Comparison of ENCODE assay signal across 8 cellular contexts in the genomic region with DNA sequence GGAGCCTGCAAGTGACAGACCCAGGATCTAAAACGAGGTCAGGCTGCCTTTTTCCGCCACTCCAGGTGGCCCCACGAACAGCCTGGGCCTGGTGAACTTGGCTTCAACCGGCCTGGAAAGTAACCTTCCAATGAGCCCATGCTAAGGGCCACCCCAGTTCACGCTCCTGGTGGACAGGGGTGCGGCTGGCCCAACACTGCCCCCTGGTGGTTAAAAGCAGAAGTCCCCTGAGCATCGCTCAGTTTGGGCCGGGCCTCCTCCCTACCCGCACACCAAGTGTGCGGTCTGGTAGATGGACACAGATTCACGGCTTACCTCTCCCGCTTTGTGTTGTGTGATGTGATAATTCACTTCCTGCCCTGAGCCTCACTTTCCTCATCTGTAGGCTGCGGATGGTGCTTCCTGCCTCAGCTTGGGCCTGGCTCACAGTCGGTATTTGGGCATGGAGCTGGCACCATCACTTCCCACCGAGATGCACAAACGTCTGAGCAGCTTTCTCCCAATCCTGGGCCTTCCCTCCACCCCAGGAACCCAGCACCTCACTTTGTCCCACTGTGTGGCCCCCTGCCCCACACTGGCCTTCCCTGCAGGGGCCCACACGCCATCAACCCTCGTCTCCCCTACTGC. TPM values are rescaled to one million over a fixed set of nuclear protein-coding genes. Genes with fewer than 3 reads are reported as not detected.
A peak's percentile ranks its signal among the peaks of the same experiment; 100 is the strongest.
DNase-seq lines count a peak whose midpoint lies in the region; ATAC-seq and TF ChIP-seq lines count a peak whose summit lies in the region.

No MANE protein-coding gene starts in this region.

- H2AFZ ChIP-seq in OCI-LY1 (ENCODE audit: low read length), result no peak overlapping the region

- 12 to 19% methylated on average over 13 to 15 of the region's 18 CpGs for WGBS in esophagus squamous epithelium, 2 donors

- peak; percentile 54 for ATAC-seq in GM19395 (IDR thresholded peaks at IDR 0.05; ENCODE audit: unreplicated experiment)
- ATAC-seq in natural killer cell treated with Interleukin-12 subunit alpha and Interleukin-12 subunit beta and Interleukin-15 and Interleukin-18, amount 100 ng/mL, for 72 hours, result peak; percentile 90
- peak; percentile 91 for ATAC-seq in stimulated activated memory B cell treated with anti-CD40 and anti-IgM and Interleukin-4, amounts not matched to agents 10 μg/mL and 1 μg/mL and 100 μg/mL, for 72 hours
- no peak for ATAC-seq in GM18517 (IDR thresholded peaks at IDR 0.05; ENCODE audit: unreplicated experiment)

- no peak overlapping the region for H3K4me2 ChIP-seq in OCI-LY1 (ENCODE audit: low read length)

- intact Hi-C loops in esophagus squamous epithelium (cut with DNase I), result loop anchor here (2.0 kb wide), 1 partner anchor 95 kb away; no protein-coding TSS in a partner anchor

- no peaks in the 10 kb centered on the region for H4K20me1 ChIP-seq in OCI-LY1 (ENCODE audit: insufficient read depth, low read length)

- H3K4me1 Mint-ChIP-seq in natural killer cell treated with Interleukin-12 subunit alpha and Interleukin-12 subunit beta and Interleukin-15 and Interleukin-18, amount 100 ng/mL, for 72 hours (ENCODE audit: low read depth in 2 of 2), result no peaks in the 10 kb centered on the region
- peaks cover 4% of the 10 kb centered on the region for H3K4me1 Mint-ChIP-seq in stimulated activated memory B cell treated with anti-CD40 and anti-IgM and Interleukin-4, amounts not matched to agents 10 μg/mL and 1 μg/mL and 100 μg/mL, for 72 hours

- peak; percentile 97 for DNase-seq in AG20443 (ENCODE audit: low spot score)
- DNase-seq in activated T-cell treated with anti-CD3 and anti-CD28 coated beads for 4 hours, result peak; percentile 67
- DNase-seq in esophagus squamous epithelium (lab: John Stamatoyannopoulos, UW), result no peak
- peak; percentile 83 for DNase-seq in natural killer cell treated with Interleukin-12 subunit alpha and Interleukin-12 subunit beta and Interleukin-15 and Interleukin-18, amount 100 ng/mL, for 72 hours (ENCODE audit: low spot score)

- H3K36me3 Mint-ChIP-seq in natural killer cell treated with Interleukin-12 subunit alpha and Interleukin-12 subunit beta and Interleukin-15 and Interleukin-18, amount 100 ng/mL, for 72 hours, result no peaks in the 10 kb centered on the region
- H3K36me3 Mint-ChIP-seq in stimulated activated memory B cell treated with anti-CD40 and anti-IgM and Interleukin-4, amounts not matched to agents 10 μg/mL and 1 μg/mL and 100 μg/mL, for 72 hours, result no peaks in the 10 kb centered on the region

- no peak overlapping the region for H3K9ac ChIP-seq in OCI-LY1 (ENCODE audit: low read length)

- no peaks in the 10 kb centered on the region for H3K9me3 Mint-ChIP-seq in natural killer cell treated with Interleukin-12 subunit alpha and Interleukin-12 subunit beta and Interleukin-15 and Interleukin-18, amount 100 ng/mL, for 72 hours
- no peaks in the 10 kb centered on the region for H3K9me3 Mint-ChIP-seq in stimulated activated memory B cell treated with anti-CD40 and anti-IgM and Interleukin-4, amounts not matched to agents 10 μg/mL and 1 μg/mL and 100 μg/mL, for 72 hours

- no peaks in the 10 kb centered on the region for H3K9me3 ChIP-seq in OCI-LY1 (ENCODE audit: low read length)
- no peaks in the 10 kb centered on the region for H3K9me3 ChIP-seq in esophagus squamous epithelium

- H3K27ac ChIP-seq in OCI-LY1 (ENCODE audit: low read depth, low read length, poor library complexity, severe bottlenecking) (no peak overlapping the region), esophagus squamous epithelium (no peak overlapping the region)

- H3K36me3 ChIP-seq in OCI-LY1 (ENCODE audit: insufficient read depth, low read length) (no peaks in the 10 kb centered on the region), esophagus squamous epithelium (no peaks in the 10 kb centered on the region)

- H3K4me1 ChIP-seq in OCI-LY1 (ENCODE audit: insufficient read depth, low read length, severe bottlenecking), result no peaks in the 10 kb centered on the region
- H3K4me1 ChIP-seq in esophagus squamous epithelium, result peaks cover 0 to 5% (median 0%) of the 10 kb centered on the region in 3 donors

- H3K27me3 ChIP-seq in OCI-LY1 (ENCODE audit: insufficient read depth, low read length) (peaks cover 7% of the 10 kb centered on the region; the same call in 1 of the 2 replicates), esophagus squamous epithelium (peaks cover 0 to 17% (median 0%) of the 10 kb centered on the region in 4 donors)

- H3K9me2 ChIP-seq in OCI-LY1 (ENCODE audit: low read depth, low read length), result no peaks in the 10 kb centered on the region

- peaks cover 8 to 10% of the 10 kb centered on the region in 2 donors for H3K27me3 Mint-ChIP-seq in natural killer cell treated with Interleukin-12 subunit alpha and Interleukin-12 subunit beta and Interleukin-15 and Interleukin-18, amount 100 ng/mL, for 72 hours
- H3K27me3 Mint-ChIP-seq in stimulated activated memory B cell treated with anti-CD40 and anti-IgM and Interleukin-4, amounts not matched to agents 10 μg/mL and 1 μg/mL and 100 μg/mL, for 72 hours, result peaks cover 41% of the 10 kb centered on the region

- H3K4me3 Mint-ChIP-seq in natural killer cell treated with Interleukin-12 subunit alpha and Interleukin-12 subunit beta and Interleukin-15 and Interleukin-18, amount 100 ng/mL, for 72 hours, result no peak overlapping the region
- H3K4me3 Mint-ChIP-seq in stimulated activated memory B cell treated with anti-CD40 and anti-IgM and Interleukin-4, amounts not matched to agents 10 μg/mL and 1 μg/mL and 100 μg/mL, for 72 hours, result no peak overlapping the region

- H3K27ac Mint-ChIP-seq in natural killer cell treated with Interleukin-12 subunit alpha and Interleukin-12 subunit beta and Interleukin-15 and Interleukin-18, amount 100 ng/mL, for 72 hours, result peak overlapping the region in 1 of 2 donors; percentile 10
- H3K27ac Mint-ChIP-seq in stimulated activated memory B cell treated with anti-CD40 and anti-IgM and Interleukin-4, amounts not matched to agents 10 μg/mL and 1 μg/mL and 100 μg/mL, for 72 hours, result no peak overlapping the region

- no peaks in the 10 kb centered on the region for H3F3A ChIP-seq in OCI-LY1 (ENCODE audit: insufficient read depth, low read length)

- no peak overlapping the region for H3K4me3 ChIP-seq in OCI-LY1 (ENCODE audit: low read depth, low read length, poor library complexity, severe bottlenecking)
- H3K4me3 ChIP-seq in esophagus squamous epithelium, result no peak overlapping the region

- TF ChIP-seq CTCF in OCI-LY1 (IDR thresholded peaks at IDR 0.05; ENCODE audit: low read length) (peak; percentile 91), esophagus squamous epithelium (IDR thresholded peaks at IDR 0.05) (peak; percentile 91 to 98 (median 95))

- no peaks in the 10 kb centered on the region for H3K79me2 ChIP-seq in OCI-LY1 (ENCODE audit: insufficient read depth, low read length)

- no peak for TF ChIP-seq POLR2A in esophagus squamous epithelium (IDR thresholded peaks at IDR 0.05)

RNA-seq across cellular contexts. Expression of a gene that starts 13.7 kb away (rescaled TPM):
- total RNA-seq in esophagus squamous epithelium, result under 1 TPM in 1 of 4 donors, not detected in 3; 0.19 TPM
- not detected for total RNA-seq in natural killer cell treated with Interleukin-12 subunit alpha and Interleukin-12 subunit beta and Interleukin-15 and Interleukin-18, amount 100 ng/mL, for 72 hours

RNA-seq across cellular contexts. Expression of a gene that starts 20.0 kb away (rescaled TPM):
- total RNA-seq in esophagus squamous epithelium, result not detected
- total RNA-seq in natural killer cell treated with Interleukin-12 subunit alpha and Interleukin-12 subunit beta and Interleukin-15 and Interleukin-18, amount 100 ng/mL, for 72 hours, result not detected

RNA-seq across cellular contexts. Expression of a gene that starts 59.9 kb away (rescaled TPM):
- total RNA-seq in esophagus squamous epithelium, result 10 to 100 TPM; 15.9 to 21.2 (median 19.0) TPM
- total RNA-seq in natural killer cell treated with Interleukin-12 subunit alpha and Interleukin-12 subunit beta and Interleukin-15 and Interleukin-18, amount 100 ng/mL, for 72 hours, result 10 to 100 TPM; 58.7 to 67.4 TPM
